24 cellular contexts compared by ENCODE assay signal in the genomic region with DNA sequence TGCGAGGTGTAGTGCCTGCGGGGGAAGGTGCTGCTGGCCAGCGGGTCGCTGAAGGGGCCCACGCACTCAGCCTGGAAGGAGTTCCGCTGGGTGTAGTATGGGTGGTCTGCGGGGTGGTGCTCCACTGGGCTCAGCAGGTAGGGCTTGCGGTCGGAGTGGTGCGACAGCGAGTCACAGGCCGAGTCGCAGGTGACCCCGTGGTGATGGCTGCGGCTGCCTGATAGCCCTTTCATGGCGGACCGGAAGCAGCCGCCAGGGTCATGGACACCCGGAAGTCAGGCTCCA.
"Had no signal": no experiment of that assay in that cellular context is flagged by ENCODE, and none has a peak within 500 bp of the region (broad histone marks: within the 10 kb centered on the region; RNA-seq: fewer than 3 reads in every experiment).

No MANE protein-coding gene starts in this region.

- H3K36me3 Mint-ChIP-seq: naive thymus-derived CD4-positive, alpha-beta T cell; stimulated activated effector memory CD8-positive, alpha-beta T cell treated with anti-CD3 and anti-CD28 coated beads, Interleukin-12 subunit alpha, Interleukin-12 subunit beta, amount 100 ng/mL, for 72 hours had no signal

- H3K4me3 Mint-ChIP-seq: naive thymus-derived CD4-positive, alpha-beta T cell; stimulated activated effector memory CD8-positive, alpha-beta T cell treated with anti-CD3 and anti-CD28 coated beads, Interleukin-12 subunit alpha, Interleukin-12 subunit beta, amount 100 ng/mL, for 72 hours had no signal

- H3K9me3 ChIP-seq: gastrocnemius medialis, left lung, neutrophil, pancreas, transverse colon, vagina had no signal

- H3K27me3 ChIP-seq: gastrocnemius medialis, hepatocyte, left lung, neutrophil, pancreas, transverse colon, vagina had no signal

- H3K36me3 ChIP-seq: gastrocnemius medialis, left lung, neutrophil, pancreas, transverse colon, vagina had no signal

- H3K4me1 ChIP-seq: gastrocnemius medialis, pancreas, transverse colon, vagina had no signal

- ATAC-seq: gastrocnemius medialis; left cardiac atrium; left lung; naive thymus-derived CD4-positive, alpha-beta T cell; pancreas; sciatic nerve; stimulated activated effector memory CD8-positive, alpha-beta T cell treated with anti-CD3 and anti-CD28 coated beads, Interleukin-12 subunit alpha, Interleukin-12 subunit beta, amount 100 ng/mL, for 72 hours had no signal

- DNase-seq: central memory CD4-positive, alpha-beta T cell; foreskin fibroblast; gastrocnemius medialis; head of caudate nucleus; left cardiac atrium; mammary epithelial cell; mesendoderm; midbrain; naive thymus-derived CD4-positive, alpha-beta T cell; stimulated activated CD4-positive, alpha-beta T cell treated with anti-CD3 and anti-CD28 coated beads, Interleukin-12 subunit alpha, Interleukin-12 subunit beta, amount 100 ng/mL, for 4 hours; stimulated activated CD4-positive, alpha-beta T cell treated with anti-CD3 and anti-CD28 coated beads, Interleukin-1b, Interleukin-23, amount 100 ng/mL, for 48 hours; stimulated activated CD4-positive, alpha-beta T cell treated with anti-CD3 and anti-CD28 coated beads, Interleukin-4, amount 100 ng/mL, for 24 hours; stimulated activated naive CD4-positive, alpha-beta T cell treated with Interleukin-2 at 50 U/mL for 16 hours; transverse colon had no signal

- H3K4me1 Mint-ChIP-seq: stimulated activated effector memory CD8-positive, alpha-beta T cell treated with anti-CD3 and anti-CD28 coated beads, Interleukin-12 subunit alpha, Interleukin-12 subunit beta, amount 100 ng/mL, for 72 hours had no signal

- H3K27me3 Mint-ChIP-seq: progenitor cell of endocrine pancreas had no signal

- H3K4me3 ChIP-seq: coronary artery, gastrocnemius medialis, hepatocyte, left lung, pancreas, smooth muscle cell, transverse colon, vagina had no signal

- H3K27ac ChIP-seq: coronary artery, gastrocnemius medialis, hepatocyte, left lung, neutrophil, pancreas, transverse colon, vagina had no signal

- H3K27ac Mint-ChIP-seq: naive thymus-derived CD4-positive, alpha-beta T cell; progenitor cell of endocrine pancreas; stimulated activated effector memory CD8-positive, alpha-beta T cell treated with anti-CD3 and anti-CD28 coated beads, Interleukin-12 subunit alpha, Interleukin-12 subunit beta, amount 100 ng/mL, for 72 hours had no signal

- H3K9me3 Mint-ChIP-seq: stimulated activated effector memory CD8-positive, alpha-beta T cell treated with anti-CD3 and anti-CD28 coated beads, Interleukin-12 subunit alpha, Interleukin-12 subunit beta, amount 100 ng/mL, for 72 hours had no signal
